9 cellular contexts compared by ENCODE assay signal in the genomic region with DNA sequence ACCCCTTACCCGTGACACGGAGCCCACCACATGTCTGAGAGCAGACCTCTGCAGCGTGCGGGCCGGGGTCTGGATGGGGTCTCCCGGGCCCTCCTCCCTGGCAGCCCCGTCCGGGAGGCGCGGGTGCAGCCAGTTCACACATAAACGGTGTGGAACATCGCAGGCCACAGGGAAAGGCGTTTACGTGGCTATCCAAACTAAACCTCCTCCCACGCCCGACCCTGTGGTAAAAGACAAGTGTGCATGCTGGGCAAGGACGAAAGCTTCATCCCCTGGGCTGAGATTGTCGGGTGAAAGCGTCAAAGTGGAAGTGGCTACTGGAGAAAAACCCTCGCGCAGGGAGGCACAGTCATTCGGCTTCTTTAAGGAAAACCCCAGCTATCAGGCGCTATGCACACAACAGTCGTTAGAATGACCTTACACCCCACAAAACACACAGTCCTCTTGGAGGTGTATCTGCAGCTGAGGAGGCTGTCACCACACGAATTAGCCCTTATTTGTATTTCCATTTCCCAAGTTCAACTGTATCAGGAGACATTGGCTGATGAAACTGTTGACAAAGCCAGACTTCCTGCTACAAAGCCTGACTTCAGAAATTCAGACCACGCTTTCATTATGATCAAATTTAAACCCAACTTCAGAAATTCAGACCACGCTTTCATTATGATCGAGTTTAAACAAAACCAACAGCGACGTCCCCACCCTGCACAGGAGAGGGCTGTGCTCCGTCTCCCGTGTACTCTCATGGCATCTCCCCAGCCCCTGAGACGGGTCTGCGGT. TPM values are rescaled to one million over a fixed set of nuclear protein-coding genes. Genes with fewer than 3 reads are reported as not detected.
DNase-seq lines count a peak whose midpoint lies in the region; ATAC-seq and TF ChIP-seq lines count a peak whose summit lies in the region.
"Had no signal": no experiment of that assay in that cellular context is flagged by ENCODE, and none has a peak within 500 bp of the region (broad histone marks: within the 10 kb centered on the region; RNA-seq: fewer than 3 reads in every experiment).

No MANE protein-coding gene starts in this region.

- no peaks in the 10 kb centered on the region for H3K9me2 ChIP-seq in GM23248 (ENCODE audit: insufficient read depth)

- intact Hi-C loops in left ventricle myocardium inferior (cut with micrococcal nuclease), result no loop called here
- intact Hi-C loops in Right ventricle myocardium superior (cut with DNase I), result no loop called here
- intact Hi-C loops in activated T-helper 2 cell treated with anti-CD3 and anti-CD28 coated beads, Interferon-gamma antibody, Interleukin-2, Interleukin-4, amounts not matched to agents 10 μg/mL and 5 μg/mL and 100 μg/mL, durations not matched to agents 14 hours and 24 hours and 36 hours (cut with micrococcal nuclease), result no loop called here

- H3K4me2 ChIP-seq in GM23248 (ENCODE audit: unreplicated experiment), result no peak overlapping the region

- no peak for DNase-seq in left ventricle myocardium inferior
- DNase-seq in Right ventricle myocardium superior, result no peak
- DNase-seq in activated T-helper 2 cell treated with anti-CD3 and anti-CD28 coated beads, Interferon-gamma antibody, Interleukin-2, Interleukin-4, amounts not matched to agents 10 μg/mL and 5 μg/mL and 100 μg/mL, durations not matched to agents 14 hours and 24 hours and 36 hours (ENCODE audit: low spot score), result no peak
- no peak for DNase-seq in GM23248
- no peak for DNase-seq in upper lobe of left lung
- DNase-seq in NCI-H345 treated with DMSO at 0.1 percent for 48 hours (lab: John Stamatoyannopoulos, UW; ENCODE audit: unreplicated experiment), result no peak
- DNase-seq: NK-92 treated with Interleukin-12 subunit alpha and Interleukin-12 subunit beta, amount 100 ng/mL, for 24 hours had no signal

- no peak overlapping the region for H3K4me3 ChIP-seq in left ventricle myocardium inferior
- H3K4me3 ChIP-seq in GM23248, result no peak overlapping the region
- H3K4me3 ChIP-seq in upper lobe of left lung, result no peak overlapping the region

- H3K27me3 ChIP-seq in left ventricle myocardium inferior (ENCODE audit: low read depth) (no peaks in the 10 kb centered on the region), GM23248 (replicated peaks; ENCODE audit: insufficient read depth) (no peaks in the 10 kb centered on the region), upper lobe of left lung (no peaks in the 10 kb centered on the region)

- no peaks in the 10 kb centered on the region for H3F3A ChIP-seq in GM23248 (ENCODE audit: insufficient read depth)

- H3K9me3 Mint-ChIP-seq in activated T-helper 2 cell treated with anti-CD3 and anti-CD28 coated beads, Interferon-gamma antibody, Interleukin-2, Interleukin-4, amounts not matched to agents 10 μg/mL and 5 μg/mL and 100 μg/mL, durations not matched to agents 14 hours and 24 hours and 36 hours, result no peaks in the 10 kb centered on the region
- H3K9me3 Mint-ChIP-seq in stimulated activated naive CD8-positive, alpha-beta T cell treated with anti-CD3 and anti-CD28 coated beads, Interleukin-15, Interleukin-2, amounts not matched to agents 100 ng/mL and 50 ng/mL, for 24 hours, result peaks cover 1% of the 10 kb centered on the region

- H3K4me1 ChIP-seq in left ventricle myocardium inferior, result peaks cover 27% of the 10 kb centered on the region
- no peaks in the 10 kb centered on the region for H3K4me1 ChIP-seq in GM23248 (ENCODE audit: insufficient read depth)
- H3K4me1 ChIP-seq in upper lobe of left lung, result no peaks in the 10 kb centered on the region

- H3K9ac ChIP-seq in GM23248, result no peak overlapping the region

- no peak for TF ChIP-seq CTCF in left ventricle myocardium inferior (IDR thresholded peaks at IDR 0.05; ENCODE audit: borderline replicate concordance)
- TF ChIP-seq CTCF in upper lobe of left lung (IDR thresholded peaks at IDR 0.05), result no peak

- H3K79me2 ChIP-seq in GM23248 (ENCODE audit: insufficient read depth), result no peaks in the 10 kb centered on the region

- ATAC-seq in Right ventricle myocardium superior (ENCODE audit: poor library complexity) (no peak), HG02759 (IDR thresholded peaks at IDR 0.05; ENCODE audit: unreplicated experiment) (peak; percentile 56), upper lobe of left lung (ENCODE audit: low FRiP score in 2 of 2) (no peak)

- H3K27ac ChIP-seq in left ventricle myocardium inferior (replicated peaks) (peak overlapping the region; percentile 59), GM23248 (no peak overlapping the region), upper lobe of left lung (no peak overlapping the region)

- H3K36me3 Mint-ChIP-seq in activated T-helper 2 cell treated with anti-CD3 and anti-CD28 coated beads, Interferon-gamma antibody, Interleukin-2, Interleukin-4, amounts not matched to agents 10 μg/mL and 5 μg/mL and 100 μg/mL, durations not matched to agents 14 hours and 24 hours and 36 hours (ENCODE audit: low read depth), result peaks cover 1% of the 10 kb centered on the region
- H3K36me3 Mint-ChIP-seq in stimulated activated naive CD8-positive, alpha-beta T cell treated with anti-CD3 and anti-CD28 coated beads, Interleukin-15, Interleukin-2, amounts not matched to agents 100 ng/mL and 50 ng/mL, for 24 hours (ENCODE audit: low read depth), result peaks cover 2% of the 10 kb centered on the region

- 94 to 95% methylated on average over 32 to 34 of the region's 34 CpGs for WGBS in GM23248 (ENCODE audit: low coverage in 1 of 2, low lambda C conversion rate in 2 of 2, missing lambda C conversion rate in 2 of 2), 2 experiments
- 77 to 80% methylated on average over 28 to 34 of the region's 34 CpGs for WGBS in upper lobe of left lung, 2 donors

- no peaks in the 10 kb centered on the region for H4K20me1 ChIP-seq in GM23248 (ENCODE audit: insufficient read depth)

- H3K36me3 ChIP-seq in left ventricle myocardium inferior, result no peaks in the 10 kb centered on the region
- H3K36me3 ChIP-seq in GM23248 (ENCODE audit: low read depth), result no peaks in the 10 kb centered on the region
- no peaks in the 10 kb centered on the region for H3K36me3 ChIP-seq in upper lobe of left lung

- H3K4me1 Mint-ChIP-seq in activated T-helper 2 cell treated with anti-CD3 and anti-CD28 coated beads, Interferon-gamma antibody, Interleukin-2, Interleukin-4, amounts not matched to agents 10 μg/mL and 5 μg/mL and 100 μg/mL, durations not matched to agents 14 hours and 24 hours and 36 hours (ENCODE audit: low read depth), result peaks cover 18% of the 10 kb centered on the region
- H3K4me1 Mint-ChIP-seq in stimulated activated naive CD8-positive, alpha-beta T cell treated with anti-CD3 and anti-CD28 coated beads, Interleukin-15, Interleukin-2, amounts not matched to agents 100 ng/mL and 50 ng/mL, for 24 hours (ENCODE audit: low read depth), result peaks cover 25% of the 10 kb centered on the region

- H3K27ac Mint-ChIP-seq in activated T-helper 2 cell treated with anti-CD3 and anti-CD28 coated beads, Interferon-gamma antibody, Interleukin-2, Interleukin-4, amounts not matched to agents 10 μg/mL and 5 μg/mL and 100 μg/mL, durations not matched to agents 14 hours and 24 hours and 36 hours, result peak overlapping the region; percentile 81
- H3K27ac Mint-ChIP-seq in stimulated activated naive CD8-positive, alpha-beta T cell treated with anti-CD3 and anti-CD28 coated beads, Interleukin-15, Interleukin-2, amounts not matched to agents 100 ng/mL and 50 ng/mL, for 24 hours, result peak overlapping the region; percentile 45

- H3K27me3 Mint-ChIP-seq in activated T-helper 2 cell treated with anti-CD3 and anti-CD28 coated beads, Interferon-gamma antibody, Interleukin-2, Interleukin-4, amounts not matched to agents 10 μg/mL and 5 μg/mL and 100 μg/mL, durations not matched to agents 14 hours and 24 hours and 36 hours (ENCODE audit: low read depth), result no peaks in the 10 kb centered on the region
- H3K27me3 Mint-ChIP-seq in stimulated activated naive CD8-positive, alpha-beta T cell treated with anti-CD3 and anti-CD28 coated beads, Interleukin-15, Interleukin-2, amounts not matched to agents 100 ng/mL and 50 ng/mL, for 24 hours, result no peaks in the 10 kb centered on the region

- in situ Hi-C loops in GM23248 (cut with MboI), result no loop called here

- no peak overlapping the region for H2AFZ ChIP-seq in GM23248

- no peak for TF ChIP-seq EP300 in upper lobe of left lung (IDR thresholded peaks at IDR 0.05)

- TF ChIP-seq POLR2A in upper lobe of left lung (IDR thresholded peaks at IDR 0.05), result no peak

- H3K9me3 ChIP-seq in left ventricle myocardium inferior (replicated peaks) (no peaks in the 10 kb centered on the region), GM23248 (ENCODE audit: low read depth) (no peaks in the 10 kb centered on the region), upper lobe of left lung (no peaks in the 10 kb centered on the region)

- peak overlapping the region; percentile 54 for H3K4me3 Mint-ChIP-seq in activated T-helper 2 cell treated with anti-CD3 and anti-CD28 coated beads, Interferon-gamma antibody, Interleukin-2, Interleukin-4, amounts not matched to agents 10 μg/mL and 5 μg/mL and 100 μg/mL, durations not matched to agents 14 hours and 24 hours and 36 hours (ENCODE audit: low read depth)
- peak overlapping the region; percentile 32 for H3K4me3 Mint-ChIP-seq in stimulated activated naive CD8-positive, alpha-beta T cell treated with anti-CD3 and anti-CD28 coated beads, Interleukin-15, Interleukin-2, amounts not matched to agents 100 ng/mL and 50 ng/mL, for 24 hours

RNA-seq across cellular contexts. Expression of gene GPER1, which starts 15.3 kb away (rescaled TPM):
- total RNA-seq in left ventricle myocardium inferior, result 3.0 TPM
- total RNA-seq in Right ventricle myocardium superior, result 2.5 TPM
- 0.37 and 0.46 TPM in 2 replicates for total RNA-seq in activated T-helper 2 cell treated with anti-CD3 and anti-CD28 coated beads, Interferon-gamma antibody, Interleukin-2, Interleukin-4, amounts not matched to agents 10 μg/mL and 5 μg/mL and 100 μg/mL, durations not matched to agents 14 hours and 24 hours and 36 hours
- 3.4 and 6.7 TPM in 2 replicates for total RNA-seq in GM23248 (2014; rRNA removed; shearing (Covaris generic))
- polyA plus RNA-seq in GM23248 (2016; fragmentation: Nextera tagmentation; extraction: Ambion mirVana), result 5.6 and 6.7 TPM in 2 replicates
- total RNA-seq in upper lobe of left lung, result 10 to 100 TPM in 2 of 6 donors, 1 to 10 TPM in 4; 6.5 to 24.7 (median 8.5) TPM

RNA-seq across cellular contexts. Expression of gene ZFAND2A, which starts 56.8 kb away (rescaled TPM):
- total RNA-seq in left ventricle myocardium inferior (6.6 TPM), Right ventricle myocardium superior (6.0 TPM), upper lobe of left lung (10 to 100 TPM; 12.5 to 45.1 (median 21.6) TPM)
- 20.5 and 21.9 TPM in 2 replicates for total RNA-seq in activated T-helper 2 cell treated with anti-CD3 and anti-CD28 coated beads, Interferon-gamma antibody, Interleukin-2, Interleukin-4, amounts not matched to agents 10 μg/mL and 5 μg/mL and 100 μg/mL, durations not matched to agents 14 hours and 24 hours and 36 hours
- 24.7 and 32.2 TPM in 2 replicates for total RNA-seq in GM23248 (2014; rRNA removed; shearing (Covaris generic))
- polyA plus RNA-seq in GM23248 (2016; fragmentation: Nextera tagmentation; extraction: Ambion mirVana), result 49.9 and 52.4 TPM in 2 replicates

RNA-seq across cellular contexts. Expression of gene GPR146, which starts 58.9 kb away (rescaled TPM):
- total RNA-seq in left ventricle myocardium inferior, result 29.8 TPM
- 26.3 TPM for total RNA-seq in Right ventricle myocardium superior
- 5.6 and 6.7 TPM in 2 replicates for total RNA-seq in activated T-helper 2 cell treated with anti-CD3 and anti-CD28 coated beads, Interferon-gamma antibody, Interleukin-2, Interleukin-4, amounts not matched to agents 10 μg/mL and 5 μg/mL and 100 μg/mL, durations not matched to agents 14 hours and 24 hours and 36 hours
- total RNA-seq in GM23248 (2014; rRNA removed; shearing (Covaris generic)), result 9.7 and 10.2 TPM in 2 replicates
- polyA plus RNA-seq in GM23248 (2016; fragmentation: Nextera tagmentation; extraction: Ambion mirVana), result 4.3 and 5.1 TPM in 2 replicates
- total RNA-seq in upper lobe of left lung, result 10 to 100 TPM; 11.2 to 32.8 (median 28.9) TPM
